In the genomic region with DNA sequence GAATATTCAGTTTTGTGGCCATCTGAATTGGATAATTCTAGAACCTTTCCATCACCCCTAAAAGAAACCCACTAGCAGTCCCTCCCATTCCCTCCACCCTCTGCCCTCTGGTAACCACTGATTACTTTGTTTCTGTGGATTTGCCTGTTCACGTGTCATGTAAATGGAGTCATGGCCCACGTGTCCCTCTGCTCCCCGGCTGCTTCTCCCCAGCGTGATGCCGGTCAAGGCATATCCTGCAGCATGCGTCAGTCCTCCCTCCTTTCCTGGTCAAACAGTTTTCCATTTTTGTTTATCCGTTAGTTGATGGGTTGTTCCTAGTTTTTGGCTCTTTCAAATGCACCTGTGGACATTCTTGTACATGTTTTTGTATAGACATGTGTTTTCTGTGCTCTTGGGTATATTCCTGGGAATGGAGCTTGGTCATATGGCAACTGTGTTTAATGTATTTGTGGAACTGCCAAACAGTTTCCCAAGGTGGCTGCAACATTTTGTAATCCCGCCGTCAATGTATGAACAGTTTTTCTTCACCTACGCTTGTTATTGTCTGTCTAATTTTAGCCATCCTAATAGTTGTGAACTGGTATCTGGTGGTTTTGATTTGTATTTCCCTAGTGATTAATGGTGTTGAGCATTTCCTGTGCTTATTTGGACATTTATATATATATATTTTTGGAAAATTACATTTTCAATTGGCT, we compare ENCODE assay signal across 19 cellular contexts. TPM values are rescaled to one million over a fixed set of nuclear protein-coding genes. Genes with fewer than 3 reads are reported as not detected.
DNase-seq lines count a peak whose midpoint lies in the region; ATAC-seq, FAIRE-seq and TF ChIP-seq lines count a peak whose summit lies in the region.
"Had no signal": no experiment of that assay in that cellular context is flagged by ENCODE, and none has a peak within 500 bp of the region (broad histone marks: within the 10 kb centered on the region; RNA-seq: fewer than 3 reads in every experiment).

No MANE protein-coding gene starts in this region.

- no peak overlapping the region for H4K8ac ChIP-seq in H1 (ENCODE audit: extremely low read depth, insufficient read depth, low read length)

- TF ChIP-seq POLR2A in H1 (IDR thresholded peaks at IDR 0.05; ENCODE audit: control extremely low read depth in 1 of 2, low read depth in 2 of 2, low read length in 2 of 2) (no peak), GM18505 (IDR thresholded peaks at IDR 0.05; ENCODE audit: borderline replicate concordance, extremely low read depth, insufficient read depth, insufficient read length) (no peak)

- H4K91ac ChIP-seq in H1 (replicated peaks; ENCODE audit: insufficient read length, low read length) = no peak overlapping the region

- H2BK15ac ChIP-seq in H1 (ENCODE audit: low read length) = no peak overlapping the region

- H2BK20ac ChIP-seq in H1 (ENCODE audit: low read length) = no peak overlapping the region

- H4K20me1 ChIP-seq in BLaER1 (peaks cover 85% of the 10 kb centered on the region), H1 (replicated peaks in 1 of 2; ENCODE audit: control insufficient read depth in 1 of 2, insufficient read depth in 2 of 2, low read length in 2 of 2) (peaks cover 17 to 20% of the 10 kb centered on the region in 2 experiments)

- TF ChIP-seq EP300 in H1 (IDR thresholded peaks at IDR 0.05; ENCODE audit: borderline replicate concordance in 1 of 2, low read depth in 2 of 2, low read length in 2 of 2) = no peak

- peaks cover 56% of the 10 kb centered on the region for H3K36me3 ChIP-seq in BLaER1
- no peaks in the 10 kb centered on the region; a peak in 1 of 8 replicates for H3K36me3 ChIP-seq in H1 (ENCODE audit: control insufficient read depth in 2 of 4, insufficient read depth in 4 of 4, low read length in 3 of 4)

- H2BK120ac ChIP-seq in H1 (replicated peaks; ENCODE audit: low read depth, low read length) = no peak overlapping the region

- peaks cover 31% of the 10 kb centered on the region for H3K4me1 Mint-ChIP-seq in osteocyte (ENCODE audit: unreplicated experiment)

- no peak overlapping the region for H3K18ac ChIP-seq in H1 (ENCODE audit: extremely low read depth, low read length)

- peaks cover 51% of the 10 kb centered on the region for H3K4me1 ChIP-seq in BLaER1
- H3K4me1 ChIP-seq in H1 (replicated peaks in 1 of 4; ENCODE audit: control insufficient read depth in 3 of 4, insufficient read depth in 4 of 4, low read length in 3 of 4) = peaks cover 4 to 25% (median 10%) of the 10 kb centered on the region in 4 experiments

- H3K27ac ChIP-seq in BLaER1 = no peak overlapping the region
- no peak overlapping the region for H3K27ac ChIP-seq in H1 (ENCODE audit: low read depth, low read length)
- H3K27ac ChIP-seq: GM23248 had no signal

- H3K4ac ChIP-seq in H1 (replicated peaks; ENCODE audit: insufficient read length, low read depth, low read length) = no peak overlapping the region

- FAIRE-seq in H1 (lab: Jason Lieb, UNC) = no peak
- FAIRE-seq: GM12892 had no signal

- H3K9ac ChIP-seq in BLaER1 = no peak overlapping the region
- H3K9ac ChIP-seq in H1 (replicated peaks in 1 of 4; ENCODE audit: extremely low read depth in 1 of 4, low read depth in 3 of 4, low read length in 3 of 4) = no peak overlapping the region
- H3K9ac ChIP-seq: GM23248 had no signal

- TF ChIP-seq RAD21 in H1 (IDR thresholded peaks at IDR 0.05 in 1 of 2, conservative IDR thresholded peaks at IDR 0.05 in 1 of 2; ENCODE audit: low read depth in 2 of 2, low read length in 2 of 2) = no peak

- peak overlapping the region; percentile 3 for H3K27ac Mint-ChIP-seq in osteocyte (ENCODE audit: unreplicated experiment)
- H3K27ac Mint-ChIP-seq: CD4-positive, alpha-beta T cell had no signal

- H3K79me2 ChIP-seq in H1 (ENCODE audit: control insufficient read depth in 1 of 2, insufficient read depth in 2 of 2, low read length in 2 of 2) = peaks cover 18 to 90% of the 10 kb centered on the region in 2 experiments

- no peak overlapping the region for H2AFZ ChIP-seq in H1 (ENCODE audit: low read length)
- H2AFZ ChIP-seq: GM23248 had no signal

- no peaks in the 10 kb centered on the region for H3K9me3 Mint-ChIP-seq in osteocyte (ENCODE audit: unreplicated experiment)

- H3K4me3 ChIP-seq in BLaER1 (no peak overlapping the region), H1 (ENCODE audit: extremely low read depth in 1 of 4, insufficient read depth in 2 of 4, low read depth in 3 of 4, low read length in 4 of 4) (no peak overlapping the region)
- H3K4me3 ChIP-seq: GM23248 had no signal

- no peak overlapping the region for H2BK12ac ChIP-seq in H1 (ENCODE audit: low read depth, low read length)

- H4K5ac ChIP-seq in H1 (ENCODE audit: insufficient read length, low read depth, low read length) = no peak overlapping the region

- 82% methylated on average over 10 of the region's 10 CpGs; no CpG with 5 or more reads in 1 of the 2 experiments for WGBS in H1 (ENCODE audit: extremely low coverage in 1 of 2, insufficient coverage in 1 of 2, insufficient read length in 1 of 2, insufficient replicate concordance in 2 of 2, low coverage in 1 of 2, low lambda C conversion rate in 2 of 2, missing lambda C conversion rate in 1 of 2), 2 experiments

- H3K4me2 ChIP-seq in BLaER1 (peak overlapping the region; percentile 24), H1 (ENCODE audit: insufficient read depth in 1 of 2, low read depth in 2 of 2, low read length in 2 of 2) (no peak overlapping the region)

- H2AK5ac ChIP-seq in H1 (ENCODE audit: low read depth, low read length) = no peak overlapping the region

- peaks cover 41% of the 10 kb centered on the region for H3K9me3 ChIP-seq in BLaER1
- H3K9me3 ChIP-seq in H1 (ENCODE audit: insufficient read depth in 2 of 2, low read depth in 1 of 2, low read length in 1 of 2) = no peaks in the 10 kb centered on the region

- H3K14ac ChIP-seq in H1 (ENCODE audit: insufficient read length) = no peak overlapping the region

- H3K56ac ChIP-seq in H1 (replicated peaks; ENCODE audit: insufficient read length, low read depth, low read length) = no peak overlapping the region

- no peak overlapping the region for H3K23ac ChIP-seq in H1 (ENCODE audit: insufficient read length)

- no peaks in the 10 kb centered on the region for H3K23me2 ChIP-seq in H1 (ENCODE audit: low read depth, low read length)

- POLR2A ChIA-PET in H1 (lab: Charles Lee; ENCODE audit: partially characterized antibody) = no interaction called here

- H3K4me3 Mint-ChIP-seq in osteocyte (ENCODE audit: unreplicated experiment) = no peak overlapping the region
- H3K4me3 Mint-ChIP-seq: CD4-positive, alpha-beta T cell had no signal

- ATAC-seq in GM18505 (IDR thresholded peaks at IDR 0.05; ENCODE audit: unreplicated experiment) = no peak

- CTCF ChIA-PET in H1 (lab: Charles Lee; ENCODE audit: partially characterized antibody) = interaction anchor here (0.7 to 3.8 kb wide), 3 partner anchors 14 to 45 kb away, joined by 3 to 19 read pairs (median 3); no protein-coding TSS in a partner anchor

- H2BK5ac ChIP-seq in H1 (ENCODE audit: low read depth, low read length) = no peak overlapping the region

- no peaks in the 10 kb centered on the region for H3K27me3 Mint-ChIP-seq in osteocyte (ENCODE audit: unreplicated experiment)
- H3K27me3 Mint-ChIP-seq: CD4-positive, alpha-beta T cell had no signal

- no peak for TF ChIP-seq CTCF in H1 (IDR thresholded peaks at IDR 0.05; ENCODE audit: control extremely low read depth in 1 of 3, insufficient read depth in 1 of 3, low read depth in 1 of 3, low read length in 3 of 3)
- no peak for TF ChIP-seq CTCF in osteocyte (IDR thresholded peaks at IDR 0.05)

- peaks cover 21% of the 10 kb centered on the region for H3K79me1 ChIP-seq in H1 (ENCODE audit: low read depth, low read length)

- no peaks in the 10 kb centered on the region for H3K27me3 ChIP-seq in BLaER1
- no peaks in the 10 kb centered on the region for H3K27me3 ChIP-seq in H1 (replicated peaks in 1 of 4; ENCODE audit: control insufficient read depth in 3 of 4, extremely low read depth in 1 of 4, insufficient read depth in 3 of 4, low read length in 3 of 4)

- DNase-seq in NCI-H526 (lab: John Stamatoyannopoulos, UW) = peak; percentile 17 to 56
- no peak for DNase-seq in H1 (ENCODE audit: low read depth in 1 of 2, low spot score in 2 of 2)
- DNase-seq in osteocyte (ENCODE audit: extremely low spot score, unreplicated experiment) = no peak
- no peak for DNase-seq in SW 1271 (lab: John Stamatoyannopoulos, UW)
- DNase-seq in amygdala (lab: John Stamatoyannopoulos, UW) = no peak
- DNase-seq: AML-193; Calu3; CD4-positive, alpha-beta T cell; DMS79; GM23248; Karpas-422; MM.1S; NCI-H1105 treated with DMSO at 0.1 percent for 48 hours; NCI-H187; NCI-H446; NCI-H774 had no signal

- peaks cover 4% of the 10 kb centered on the region for H3K36me3 Mint-ChIP-seq in osteocyte (ENCODE audit: unreplicated experiment)

TF ChIP-seq in H1, 55 proteins besides CTCF, POLR2A, EP300 and RAD21:
- TF ChIP-seq CHD2 (IDR thresholded peaks at IDR 0.05; ENCODE audit: low read length) = no peak
- peak; percentile 42; the same call in 1 of the 2 replicates for TF ChIP-seq MAX (IDR thresholded peaks at IDR 0.05)

RNA-seq across cellular contexts. Expression of gene PPP2R2D, which starts 22.4 kb away (rescaled TPM):
- total RNA-seq in H1 (2021; fragmentation: NEBNext Ultra II Directional; extraction: Animal tissue kit (Norgen Biotek cat#: 25700)) = 32.8 and 34.1 TPM in 2 replicates
- 22.8 and 25.4 TPM in 2 replicates for polyA plus RNA-seq in H1 (2011; rRNA removed)
- 27.9 TPM for polyA plus RNA-seq in H1 (2011; cell fraction: cytosol; rRNA removed)
- polyA plus RNA-seq in H1 (2011; cell fraction: nucleus; rRNA removed) = 48.3 TPM
- 23.0 to 27.3 TPM (median 25.8 TPM) in 4 replicates for polyA plus RNA-seq in H1 (2012, experiment 1 of 2)
- polyA plus RNA-seq in H1 (2012, experiment 2 of 2) = 17.9 TPM
- polyA plus RNA-seq in H1 (2013, experiment 1 of 2) = 25.0 TPM
- 25.3 TPM for polyA plus RNA-seq in H1 (2013, experiment 2 of 2)
- polyA minus RNA-seq in H1 (2011; rRNA and poly(A)+ RNA removed) = 38.8 and 40.7 TPM in 2 replicates
- 18.9 TPM for polyA minus RNA-seq in H1 (2011; cell fraction: cytosol; rRNA and poly(A)+ RNA removed)
- 42.4 TPM for polyA minus RNA-seq in H1 (2011; cell fraction: nucleus; rRNA and poly(A)+ RNA removed)
- 28.9 and 29.3 TPM in 2 replicates for total RNA-seq in osteocyte

RNA-seq across cellular contexts. Expression of gene BNIP3, which starts 58.5 kb away (rescaled TPM):
- 25.8 and 26.4 TPM in 2 replicates for total RNA-seq in H1 (2021; fragmentation: NEBNext Ultra II Directional; extraction: Animal tissue kit (Norgen Biotek cat#: 25700))
- 58.9 and 75.1 TPM in 2 replicates for polyA plus RNA-seq in H1 (2011; rRNA removed)
- polyA plus RNA-seq in H1 (2011; cell fraction: cytosol; rRNA removed) = 79.1 TPM
- polyA plus RNA-seq in H1 (2011; cell fraction: nucleus; rRNA removed) = 28.9 TPM
- polyA plus RNA-seq in H1 (2012, experiment 1 of 2) = 33.0 to 61.3 TPM (median 43.3 TPM) in 4 replicates
- polyA plus RNA-seq in H1 (2012, experiment 2 of 2) = 15.1 TPM
- 24.6 TPM for polyA plus RNA-seq in H1 (2013, experiment 1 of 2)
- polyA plus RNA-seq in H1 (2013, experiment 2 of 2) = 28.6 TPM
- 13.6 and 20.7 TPM in 2 replicates for polyA minus RNA-seq in H1 (2011; rRNA and poly(A)+ RNA removed)
- 33.6 TPM for polyA minus RNA-seq in H1 (2011; cell fraction: cytosol; rRNA and poly(A)+ RNA removed)
- polyA minus RNA-seq in H1 (2011; cell fraction: nucleus; rRNA and poly(A)+ RNA removed) = 17.5 TPM
- 29.2 and 31.6 TPM in 2 replicates for total RNA-seq in osteocyte

Comparison
In these comparisons a context has a peak if more than half of its experiments do, and no peak if none do; other contexts are left out.
1. DNase-seq: peak in NCI-H526 (2 of 2); none in H1 (0 of 2), osteocyte (single experiment), SW 1271 (0 of 2) and amygdala (0 of 56).